Comparison of ENCODE assay signal across 1 cellular context in the genomic region with DNA sequence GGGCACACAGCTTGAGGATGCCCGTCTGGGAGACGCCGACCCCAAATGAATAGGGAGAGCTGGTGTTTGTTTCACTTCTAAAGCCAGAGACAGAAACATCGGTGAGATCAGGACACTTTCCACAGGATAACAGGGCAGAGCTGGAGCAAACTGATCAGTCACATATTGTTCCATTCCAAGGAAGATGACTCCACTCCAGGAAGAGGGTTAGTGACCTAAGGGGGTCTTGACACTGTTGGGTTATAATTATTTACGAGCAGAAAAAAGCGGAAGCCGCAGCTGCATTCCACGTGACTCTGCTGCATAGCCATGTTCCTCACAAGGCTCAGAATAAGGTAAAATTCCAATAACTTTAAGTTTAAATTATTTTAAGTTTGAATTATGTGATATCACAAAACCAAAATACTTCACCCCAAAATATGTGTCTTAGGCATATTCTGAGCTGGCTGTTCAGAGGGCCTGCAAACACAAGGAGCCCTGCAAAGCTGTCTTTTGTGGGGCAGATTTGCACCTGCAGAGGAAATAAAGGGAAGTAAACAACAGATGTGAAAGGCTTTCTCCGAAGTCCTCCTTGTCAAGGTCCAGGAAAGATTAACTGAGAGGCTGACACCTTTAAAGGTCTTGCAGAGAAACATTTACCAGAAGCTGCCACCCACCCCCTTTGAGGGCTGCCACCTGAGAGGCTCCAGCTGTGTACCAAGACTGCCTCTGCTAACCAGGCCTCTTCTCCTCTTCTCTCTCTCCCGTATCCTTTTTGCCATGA.
TF ChIP-seq lines count a peak whose summit lies in the region.

No MANE protein-coding gene starts in this region.

TF ChIP-seq in H1, 55 proteins besides CTCF, POLR2A, EP300 and RAD21:
- TF ChIP-seq, protein P1, sequence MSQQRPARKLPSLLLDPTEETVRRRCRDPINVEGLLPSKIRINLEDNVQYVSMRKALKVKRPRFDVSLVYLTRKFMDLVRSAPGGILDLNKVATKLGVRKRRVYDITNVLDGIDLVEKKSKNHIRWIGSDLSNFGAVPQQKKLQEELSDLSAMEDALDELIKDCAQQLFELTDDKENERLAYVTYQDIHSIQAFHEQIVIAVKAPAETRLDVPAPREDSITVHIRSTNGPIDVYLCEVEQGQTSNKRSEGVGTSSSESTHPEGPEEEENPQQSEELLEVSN (IDR thresholded peaks at IDR 0.05): no peak
- TF ChIP-seq SIN3A (conservative IDR thresholded peaks at IDR 0.05 in 1 of 2, IDR thresholded peaks at IDR 0.05 in 1 of 2; ENCODE audit: low read depth in 1 of 2, low read length in 2 of 2) (no peak), FOSL1 (IDR thresholded peaks at IDR 0.05; ENCODE audit: insufficient read depth, low read depth, low read length) (no peak), CEBPB (IDR thresholded peaks at IDR 0.05; ENCODE audit: low read depth, low read length) (no peak), RXRA (IDR thresholded peaks at IDR 0.05; ENCODE audit: insufficient read depth, low read depth, low read length) (no peak), TAF1 (IDR thresholded peaks at IDR 0.05; ENCODE audit: low read depth, low read length) (no peak), KDM5A (IDR thresholded peaks at IDR 0.05; ENCODE audit: low read length) (no peak), KDM4A (IDR thresholded peaks at IDR 0.05; ENCODE audit: low read depth, low read length, severe bottlenecking) (no peak), BACH1 (IDR thresholded peaks at IDR 0.05; ENCODE audit: low read length) (no peak), CBX8 (IDR thresholded peaks at IDR 0.05; ENCODE audit: borderline replicate concordance, low read depth, low read length) (no peak), CHD1 (IDR thresholded peaks at IDR 0.05; ENCODE audit: low read depth, low read length) (no peak), HDAC2 (IDR thresholded peaks at IDR 0.05; ENCODE audit: borderline replicate concordance in 1 of 2, low read depth in 2 of 2, low read length in 2 of 2) (no peak), YY1 (IDR thresholded peaks at IDR 0.05; ENCODE audit: low read depth, low read length) (no peak), BCL11A (IDR thresholded peaks at IDR 0.05; ENCODE audit: low read depth in 2 of 2, low read length in 2 of 2) (no peak), MAFK (IDR thresholded peaks at IDR 0.05; ENCODE audit: low read depth, low read length) (no peak), POU5F1 (IDR thresholded peaks at IDR 0.05; ENCODE audit: low read depth, low read length) (no peak), GTF2F1 (IDR thresholded peaks at IDR 0.05; ENCODE audit: borderline replicate concordance, low read depth, low read length) (no peak)
